Comparison of ENCODE assay signal across 16 cellular contexts in the genomic region with DNA sequence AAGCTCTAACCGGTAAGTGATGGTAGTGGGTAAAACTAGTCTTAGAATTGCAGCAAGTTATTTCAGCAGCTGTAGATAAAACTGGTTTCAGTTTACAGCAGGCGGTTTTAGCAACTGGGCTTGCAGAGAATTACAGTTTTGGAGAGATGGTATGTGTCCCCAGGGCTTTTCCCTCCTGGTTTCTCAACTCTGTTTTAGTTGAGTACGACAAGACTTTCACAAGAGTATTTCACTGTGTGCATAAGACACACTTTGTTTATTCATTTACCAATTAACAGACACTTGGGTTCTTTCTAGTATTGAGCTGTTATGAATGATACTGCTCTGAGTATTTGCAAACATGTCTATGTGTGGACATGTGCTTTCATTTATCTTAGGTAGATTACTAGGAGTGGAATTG.
DNase-seq lines count a peak whose midpoint lies in the region; ATAC-seq and TF ChIP-seq lines count a peak whose summit lies in the region.
"Had no signal": no experiment of that assay in that cellular context is flagged by ENCODE, and none has a peak within 500 bp of the region (broad histone marks: within the 10 kb centered on the region; RNA-seq: fewer than 3 reads in every experiment).

No MANE protein-coding gene starts in this region.

- no peak overlapping the region for H3K9ac ChIP-seq in IMR-90 (ENCODE audit: low read depth, low read length)
- no peak overlapping the region for H3K9ac ChIP-seq in mammary epithelial cell (ENCODE audit: insufficient read depth, low read length)

- no peaks in the 10 kb centered on the region; the same call in 1 of the 2 replicates for H3K4me1 ChIP-seq in IMR-90 (ENCODE audit: control insufficient read depth, insufficient read depth, low read length)
- peaks cover under 1% of the 10 kb centered on the region for H3K4me1 ChIP-seq in mammary epithelial cell (ENCODE audit: insufficient read depth, low read length)
- H3K4me1 ChIP-seq in lung (ENCODE audit: control insufficient read depth in 2 of 2, insufficient read depth in 2 of 2, low read length in 2 of 2) = no peaks in the 10 kb centered on the region
- no peaks in the 10 kb centered on the region for H3K4me1 ChIP-seq in tibial nerve
- H3K4me1 ChIP-seq: foreskin keratinocyte had no signal

- no TSS peak for BruUV-seq in IMR-90 (replicated peaks; lab: Mats Ljungman, UMichigan)
- BruUV-seq in mammary epithelial cell (replicated peaks; lab: Mats Ljungman, UMichigan) = no TSS peak

- no peak overlapping the region for H3K4me3 ChIP-seq in BJ (ENCODE audit: low read depth, low read length)
- H3K4me3 ChIP-seq in IMR-90 (ENCODE audit: insufficient read depth, low read depth, low read length) = no peak overlapping the region
- no peak overlapping the region for H3K4me3 ChIP-seq in mammary epithelial cell (replicated peaks in 1 of 3; ENCODE audit: insufficient read depth in 1 of 3, low read depth in 2 of 3, low read length in 3 of 3)
- no peak overlapping the region for H3K4me3 ChIP-seq in lung
- H3K4me3 ChIP-seq in tibial nerve = no peak overlapping the region

- no peak for TF ChIP-seq RAD21 in IMR-90 (IDR thresholded peaks at IDR 0.05; ENCODE audit: low read length)

- ATAC-seq in IMR-90 (ENCODE audit: low read depth) (peak; percentile 69), lung (ENCODE audit: insufficient read depth, low FRiP score) (no peak)
- ATAC-seq: foreskin keratinocyte, PC-3, right cardiac atrium had no signal

- H3K4me2 ChIP-seq in IMR-90 (ENCODE audit: low read depth, low read length) (peak overlapping the region; percentile 58; the same call in 1 of the 2 replicates), mammary epithelial cell (ENCODE audit: insufficient read depth, low read depth, low read length) (no peak overlapping the region)

- H3K4ac ChIP-seq in IMR-90 (ENCODE audit: low read depth, low read length) = no peak overlapping the region

- no peak overlapping the region for H2AFZ ChIP-seq in IMR-90 (replicated peaks; ENCODE audit: low read length, poor library complexity)
- H2AFZ ChIP-seq in mammary epithelial cell (ENCODE audit: low read depth, low read length) = peak overlapping the region; percentile 8

- no peak overlapping the region for H4K8ac ChIP-seq in IMR-90 (ENCODE audit: low read depth in 2 of 2, low read length in 2 of 2)

- no peaks in the 10 kb centered on the region for H3K79me2 ChIP-seq in mammary epithelial cell (ENCODE audit: insufficient read depth, low read length)

- H3K9me3 ChIP-seq in IMR-90 (ENCODE audit: control insufficient read depth, insufficient read depth, low read length) (no peaks in the 10 kb centered on the region), mammary epithelial cell (replicated peaks; ENCODE audit: insufficient read depth, low read length) (no peaks in the 10 kb centered on the region), lung (ENCODE audit: control insufficient read depth in 2 of 2, insufficient read depth in 1 of 2, low read length in 1 of 2) (no peaks in the 10 kb centered on the region), tibial nerve (peaks cover 0 to 4% (median 0%) of the 10 kb centered on the region in 4 donors)

- H3K79me1 ChIP-seq in IMR-90 (ENCODE audit: low read depth in 1 of 2, low read length in 2 of 2) = no peaks in the 10 kb centered on the region

- H2AK5ac ChIP-seq in IMR-90 (ENCODE audit: low read depth, low read length) = no peak overlapping the region

- no peak overlapping the region for H3K56ac ChIP-seq in IMR-90 (ENCODE audit: extremely low read depth, insufficient read depth, low read length)

- H3K27ac ChIP-seq in IMR-90 (ENCODE audit: insufficient read depth, low read length) (no peak overlapping the region), mammary epithelial cell (ENCODE audit: insufficient read depth, low read depth, low read length) (no peak overlapping the region), lung (ENCODE audit: low read depth in 1 of 2, low read length in 1 of 2) (no peak overlapping the region), tibial nerve (no peak overlapping the region)
- H3K27ac ChIP-seq: foreskin keratinocyte, HL-60 had no signal

- H4K20me1 ChIP-seq in IMR-90 (ENCODE audit: insufficient read depth, low read length) (no peaks in the 10 kb centered on the region), mammary epithelial cell (ENCODE audit: insufficient read depth, low read length) (no peaks in the 10 kb centered on the region)

- H3K23ac ChIP-seq in IMR-90 (ENCODE audit: low read depth, low read length) = no peak overlapping the region

- no peak overlapping the region for H2AK9ac ChIP-seq in IMR-90 (replicated peaks; ENCODE audit: low read depth, low read length, poor library complexity)

- no peak overlapping the region for H4K5ac ChIP-seq in IMR-90 (ENCODE audit: low read depth, low read length)

- TF ChIP-seq POLR2A in IMR-90 (IDR thresholded peaks at IDR 0.05; ENCODE audit: low read depth, low read length) (no peak), tibial nerve (IDR thresholded peaks at IDR 0.05) (no peak)

- no peak overlapping the region for H2BK15ac ChIP-seq in IMR-90 (ENCODE audit: low read depth, low read length)

- no peak overlapping the region for H2BK20ac ChIP-seq in IMR-90 (ENCODE audit: low read depth, low read length)

- H3K27me3 ChIP-seq in BJ (ENCODE audit: control insufficient read depth, insufficient read depth, low read length) (no peaks in the 10 kb centered on the region), IMR-90 (ENCODE audit: control insufficient read depth, insufficient read depth, low read length) (no peaks in the 10 kb centered on the region), mammary epithelial cell (ENCODE audit: insufficient read depth, low read length) (no peaks in the 10 kb centered on the region), lung (ENCODE audit: control insufficient read depth, insufficient read depth) (no peaks in the 10 kb centered on the region), tibial nerve (no peaks in the 10 kb centered on the region)
- H3K27me3 ChIP-seq: foreskin keratinocyte had no signal

- H3K36me3 ChIP-seq in BJ (ENCODE audit: control insufficient read depth, insufficient read depth, low read length) = no peaks in the 10 kb centered on the region
- no peaks in the 10 kb centered on the region for H3K36me3 ChIP-seq in IMR-90 (ENCODE audit: control insufficient read depth, insufficient read depth, low read length)
- H3K36me3 ChIP-seq in mammary epithelial cell (ENCODE audit: insufficient read depth, low read length) = no peaks in the 10 kb centered on the region
- no peaks in the 10 kb centered on the region for H3K36me3 ChIP-seq in lung (ENCODE audit: control insufficient read depth in 2 of 2, insufficient read depth in 2 of 2, low read length in 2 of 2)
- H3K36me3 ChIP-seq in tibial nerve = no peaks in the 10 kb centered on the region

- H3K9me1 ChIP-seq in IMR-90 (ENCODE audit: insufficient read depth, low read length) = no peaks in the 10 kb centered on the region

- H4K91ac ChIP-seq in IMR-90 (ENCODE audit: insufficient read depth, low read depth, low read length) = no peak overlapping the region

- TF ChIP-seq CTCF in BJ (IDR thresholded peaks at IDR 0.05; ENCODE audit: insufficient read depth, low read depth, low read length) (no peak), IMR-90 (conservative IDR thresholded peaks at IDR 0.05; ENCODE audit: low read depth, low read length) (no peak), mammary epithelial cell (conservative IDR thresholded peaks at IDR 0.05 in 1 of 2, IDR thresholded peaks at IDR 0.05 in 1 of 2; ENCODE audit: extremely low read depth in 1 of 2, insufficient read depth in 1 of 2, low read depth in 1 of 2, low read length in 2 of 2) (no peak), lung (IDR thresholded peaks at IDR 0.05; ENCODE audit: control extremely low read depth, extremely low read depth) (no peak), tibial nerve (IDR thresholded peaks at IDR 0.05) (no peak)

- in situ Hi-C loops in IMR-90 (cut with MboI; ENCODE audit: low sequenced_read_pairs) = no loop called here
- in situ Hi-C loops in mammary epithelial cell (cut with MboI; ENCODE audit: low sequenced_read_pairs in 2 of 2) = no loop called here

- dilution Hi-C loops in IMR-90 (cut with HindIII; ENCODE audit: low sequenced_read_pairs, unreplicated experiment) (no loop called here), mammary epithelial cell (cut with HindIII; ENCODE audit: low sequenced_read_pairs) (no loop called here)

- no peak overlapping the region for H2BK5ac ChIP-seq in IMR-90 (ENCODE audit: low read depth, low read length, poor library complexity, severe bottlenecking)

- 100% methylated on average over 1 of the region's 3 CpGs; no CpG with 5 or more reads in 1 of the 2 experiments for WGBS in IMR-90 (ENCODE audit: extremely low coverage in 2 of 2, insufficient read length in 1 of 2), 2 experiments
- 64% methylated on average over 3 of the region's 3 CpGs for WGBS in mammary epithelial cell (ENCODE audit: low coverage, missing lambda C conversion rate)
- WGBS in lung, 2 donors = 63 to 67% methylated on average over 3 of the region's 3 CpGs
- WGBS in tibial nerve, 2 donors = 64 to 68% methylated on average over 3 of the region's 3 CpGs

- DNase-seq in BJ (ENCODE audit: low read depth) (peak; percentile 33), IMR-90 (peak; percentile 26), mammary epithelial cell (peak; percentile 39), lung (ENCODE audit: low spot score) (peak; percentile 13), NCI-H524 (lab: John Stamatoyannopoulos, UW) (no peak), Kasumi-1 (lab: John Stamatoyannopoulos, UW) (no peak), tibial nerve (ENCODE audit: low spot score in 2 of 2) (no peak), amygdala (lab: John Stamatoyannopoulos, UW) (no peak)
- DNase-seq: foreskin keratinocyte; mesendoderm; NCI-H187; NCI-H526 treated with DMSO at 0.1 percent for 48 hours; PC-3; right cardiac atrium; stimulated activated CD4-positive, alpha-beta T cell treated with anti-CD3 and anti-CD28 coated beads, Interleukin-4, amount 100 ng/mL, for 4 hours had no signal

- no peak overlapping the region for H3K14ac ChIP-seq in IMR-90 (replicated peaks; ENCODE audit: low read depth, low read length)

- POLR2A ChIA-PET in BJ (lab: Charles Lee) = no interaction called here
- POLR2A ChIA-PET in IMR-90 (lab: Charles Lee; ENCODE audit: unreplicated experiment) = interaction anchor here (0.8 kb wide), 1 partner anchor 23 kb away, joined by 3 read pairs; no protein-coding TSS in a partner anchor

- CTCF ChIA-PET in BJ (lab: Yijun Ruan, JAX) = interaction anchor here (1.0 kb wide), 1 partner anchor 74 kb away, joined by 3 read pairs; no protein-coding TSS in a partner anchor
- CTCF ChIA-PET in IMR-90 (lab: Yijun Ruan, JAX) = no interaction called here
- CTCF ChIA-PET in mammary epithelial cell (lab: Charles Lee; ENCODE audit: low non-redundant PET) = no interaction called here

- intact Hi-C loops in IMR-90 (cut with micrococcal nuclease) (no loop called here), mammary epithelial cell (cut with micrococcal nuclease) (no loop called here)

- no peak overlapping the region for H2BK120ac ChIP-seq in IMR-90 (ENCODE audit: low read depth, low read length)

- H3K18ac ChIP-seq in IMR-90 (ENCODE audit: low read depth, low read length) = no peak overlapping the region

- no peak for TF ChIP-seq EP300 in tibial nerve (IDR thresholded peaks at IDR 0.05)

TF ChIP-seq in IMR-90, 13 proteins besides CTCF, POLR2A, EP300 and RAD21 (continues in another document):
- no peak for TF ChIP-seq MAZ (IDR thresholded peaks at IDR 0.05; ENCODE audit: borderline replicate concordance, low read depth, low read length)
- no peak for TF ChIP-seq RFX5 (IDR thresholded peaks at IDR 0.05; ENCODE audit: low read depth, low read length)
- no peak for TF ChIP-seq SMC3 (IDR thresholded peaks at IDR 0.05; ENCODE audit: low read depth, low read length)

Comparison
In these comparisons a context has a peak if more than half of its experiments do, and no peak if none do; other contexts are left out.
1. DNase-seq: peak in BJ (single experiment), IMR-90 (single experiment), mammary epithelial cell (single experiment) and lung (single experiment); none in NCI-H524 (0 of 2), Kasumi-1 (0 of 2), tibial nerve (0 of 2) and amygdala (0 of 56).